9 cellular contexts compared by ENCODE assay signal in the genomic region with DNA sequence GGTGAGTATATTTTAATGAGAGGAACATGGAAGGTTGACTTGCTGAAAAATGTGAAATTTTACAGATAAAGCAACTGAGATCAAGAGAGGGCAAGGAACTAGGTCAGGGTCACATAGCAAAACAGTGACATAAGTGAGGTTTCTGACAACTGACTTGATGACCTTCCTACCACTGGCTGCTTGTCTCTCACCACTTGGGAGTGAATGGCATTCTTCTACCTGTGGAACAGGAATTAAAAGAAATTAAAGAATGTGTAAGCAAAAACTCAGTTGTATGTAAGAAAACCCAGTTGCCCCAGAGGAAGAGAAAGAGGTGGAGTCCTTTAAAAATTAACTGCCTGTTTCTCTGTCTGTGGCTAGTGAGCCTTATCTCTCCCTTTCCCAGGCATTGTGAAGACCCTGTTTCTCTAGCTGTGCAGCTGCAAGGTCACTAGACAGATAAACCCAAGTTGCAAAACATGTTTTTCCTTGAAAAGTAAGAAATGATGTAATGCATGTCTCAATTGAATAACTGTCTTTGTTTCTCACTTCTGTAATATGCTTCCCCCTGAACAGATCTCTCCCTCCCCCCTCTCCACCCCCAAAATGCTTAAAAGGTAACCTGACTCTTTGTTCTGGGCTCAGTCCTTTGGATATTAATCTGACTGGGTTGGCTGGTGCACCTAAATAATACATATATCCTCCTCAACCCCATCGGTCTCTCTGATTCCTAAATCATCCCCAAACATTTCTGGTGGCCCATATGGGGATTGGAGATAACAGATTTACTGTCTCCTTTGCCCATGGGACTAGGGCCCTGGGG. TPM values are rescaled to one million over a fixed set of nuclear protein-coding genes. Genes with fewer than 3 reads are reported as not detected.
DNase-seq lines count a peak whose midpoint lies in the region; ATAC-seq and TF ChIP-seq lines count a peak whose summit lies in the region.
"Had no signal": no experiment of that assay in that cellular context is flagged by ENCODE, and none has a peak within 500 bp of the region (broad histone marks: within the 10 kb centered on the region; RNA-seq: fewer than 3 reads in every experiment).

No MANE protein-coding gene starts in this region.

- CTCF ChIA-PET in WTC11 (lab: Charles Lee): no interaction called here
- CTCF ChIA-PET in activated CD8-positive, alpha-beta T cell treated with anti-CD3 and anti-CD28 coated beads for 36 hours (lab: Charles Lee): no interaction called here

- no peaks in the 10 kb centered on the region for H3K9me3 Mint-ChIP-seq in activated T-cell treated with anti-CD3 and anti-CD28 coated beads, Interleukin-2, amount 50 U/mL, for 4 hours
- H3K9me3 Mint-ChIP-seq in WTC11: no peaks in the 10 kb centered on the region
- no peaks in the 10 kb centered on the region for H3K9me3 Mint-ChIP-seq in activated CD8-positive, alpha-beta T cell treated with anti-CD3 and anti-CD28 coated beads for 36 hours
- H3K9me3 Mint-ChIP-seq in activated T-helper 2 cell treated with anti-CD3 and anti-CD28 coated beads, Interferon-gamma antibody, Interleukin-2, Interleukin-4, amounts not matched to agents 10 μg/mL and 5 μg/mL and 100 μg/mL, durations not matched to agents 14 hours and 24 hours and 36 hours: no peaks in the 10 kb centered on the region
- H3K9me3 Mint-ChIP-seq: activated naive CD4-positive, alpha-beta T cell treated with anti-CD3 and anti-CD28 coated beads for 36 hours had no signal

- peak overlapping the region; percentile 68 to 81 for H3K27ac ChIP-seq in thoracic aorta

- peaks cover 5% of the 10 kb centered on the region for H3K36me3 Mint-ChIP-seq in activated T-cell treated with anti-CD3 and anti-CD28 coated beads, Interleukin-2, amount 50 U/mL, for 4 hours (ENCODE audit: insufficient read depth)
- no peaks in the 10 kb centered on the region for H3K36me3 Mint-ChIP-seq in WTC11
- no peaks in the 10 kb centered on the region for H3K36me3 Mint-ChIP-seq in activated CD8-positive, alpha-beta T cell treated with anti-CD3 and anti-CD28 coated beads for 36 hours (ENCODE audit: low read depth)
- H3K36me3 Mint-ChIP-seq in activated T-helper 2 cell treated with anti-CD3 and anti-CD28 coated beads, Interferon-gamma antibody, Interleukin-2, Interleukin-4, amounts not matched to agents 10 μg/mL and 5 μg/mL and 100 μg/mL, durations not matched to agents 14 hours and 24 hours and 36 hours (ENCODE audit: low read depth): no peaks in the 10 kb centered on the region

- no peak for DNase-seq in activated T-cell treated with anti-CD3 and anti-CD28 coated beads, Interleukin-2, amount 50 U/mL, for 4 hours
- no peak for DNase-seq in activated T-cell treated with anti-CD3 and anti-CD28 coated beads, Interleukin-2, amount 50 U/mL, for 1 hour
- DNase-seq in WTC11 (ENCODE audit: low spot score) (no peak), kidney glomerular epithelial cell (lab: John Stamatoyannopoulos, UW) (peak; percentile 20), thoracic aorta (ENCODE audit: low spot score) (no peak), NCI-H2171 treated with DMSO at 0.1 percent for 48 hours (lab: John Stamatoyannopoulos, UW) (no peak)
- no peak for DNase-seq in activated CD8-positive, alpha-beta T cell treated with anti-CD3 and anti-CD28 coated beads for 36 hours
- DNase-seq in activated T-helper 2 cell treated with anti-CD3 and anti-CD28 coated beads, Interferon-gamma antibody, Interleukin-2, Interleukin-4, amounts not matched to agents 10 μg/mL and 5 μg/mL and 100 μg/mL, durations not matched to agents 14 hours and 24 hours and 36 hours (ENCODE audit: low spot score): no peak
- DNase-seq: activated naive CD4-positive, alpha-beta T cell treated with anti-CD3 and anti-CD28 coated beads for 36 hours had no signal

- H3K27me3 ChIP-seq in thoracic aorta (replicated peaks; ENCODE audit: insufficient read depth): no peaks in the 10 kb centered on the region

- peaks cover 38% of the 10 kb centered on the region for H3K4me1 Mint-ChIP-seq in activated T-cell treated with anti-CD3 and anti-CD28 coated beads, Interleukin-2, amount 50 U/mL, for 4 hours (ENCODE audit: low read depth)
- H3K4me1 Mint-ChIP-seq in WTC11: peaks cover 45% of the 10 kb centered on the region
- H3K4me1 Mint-ChIP-seq in activated CD8-positive, alpha-beta T cell treated with anti-CD3 and anti-CD28 coated beads for 36 hours (ENCODE audit: low read depth): peaks cover 27% of the 10 kb centered on the region
- peaks cover 24% of the 10 kb centered on the region for H3K4me1 Mint-ChIP-seq in activated T-helper 2 cell treated with anti-CD3 and anti-CD28 coated beads, Interferon-gamma antibody, Interleukin-2, Interleukin-4, amounts not matched to agents 10 μg/mL and 5 μg/mL and 100 μg/mL, durations not matched to agents 14 hours and 24 hours and 36 hours (ENCODE audit: low read depth)

- POLR2A ChIA-PET in WTC11 (lab: Charles Lee): no interaction called here
- POLR2A ChIA-PET in activated CD8-positive, alpha-beta T cell treated with anti-CD3 and anti-CD28 coated beads for 36 hours (lab: Charles Lee): no interaction called here

- H3K36me3 ChIP-seq in thoracic aorta: no peaks in the 10 kb centered on the region

- H3K27me3 Mint-ChIP-seq in activated T-cell treated with anti-CD3 and anti-CD28 coated beads, Interleukin-2, amount 50 U/mL, for 4 hours (ENCODE audit: low read depth): no peaks in the 10 kb centered on the region
- H3K27me3 Mint-ChIP-seq in WTC11 (ENCODE audit: low read depth): peaks cover 8% of the 10 kb centered on the region
- H3K27me3 Mint-ChIP-seq in activated CD8-positive, alpha-beta T cell treated with anti-CD3 and anti-CD28 coated beads for 36 hours: no peaks in the 10 kb centered on the region
- peaks cover 8% of the 10 kb centered on the region for H3K27me3 Mint-ChIP-seq in activated T-helper 2 cell treated with anti-CD3 and anti-CD28 coated beads, Interferon-gamma antibody, Interleukin-2, Interleukin-4, amounts not matched to agents 10 μg/mL and 5 μg/mL and 100 μg/mL, durations not matched to agents 14 hours and 24 hours and 36 hours (ENCODE audit: low read depth)

- TF ChIP-seq CTCF in WTC11 (IDR thresholded peaks at IDR 0.05): no peak
- no peak for TF ChIP-seq CTCF in thoracic aorta (IDR thresholded peaks at IDR 0.05)
- no peak for TF ChIP-seq CTCF in activated CD8-positive, alpha-beta T cell treated with anti-CD3 and anti-CD28 coated beads for 36 hours (IDR thresholded peaks at IDR 0.05)

- H3K27ac Mint-ChIP-seq in WTC11: no peak overlapping the region
- H3K27ac Mint-ChIP-seq in activated CD8-positive, alpha-beta T cell treated with anti-CD3 and anti-CD28 coated beads for 36 hours: no peak overlapping the region
- no peak overlapping the region for H3K27ac Mint-ChIP-seq in activated T-helper 2 cell treated with anti-CD3 and anti-CD28 coated beads, Interferon-gamma antibody, Interleukin-2, Interleukin-4, amounts not matched to agents 10 μg/mL and 5 μg/mL and 100 μg/mL, durations not matched to agents 14 hours and 24 hours and 36 hours
- H3K27ac Mint-ChIP-seq: activated naive CD4-positive, alpha-beta T cell treated with anti-CD3 and anti-CD28 coated beads for 36 hours had no signal

- no peak for ATAC-seq in activated T-cell treated with anti-CD3 and anti-CD28 coated beads, Interleukin-2, amount 50 U/mL, for 4 hours
- ATAC-seq in WTC11 (no peak), thoracic aorta (ENCODE audit: insufficient number of reproducible peaks, low FRiP score, low read depth) (no peak)
- no peak for ATAC-seq in activated CD8-positive, alpha-beta T cell treated with anti-CD3 and anti-CD28 coated beads for 36 hours

- H3K9me3 ChIP-seq in thoracic aorta: no peaks in the 10 kb centered on the region

- peak overlapping the region; percentile 79 for H3K4me3 Mint-ChIP-seq in activated T-cell treated with anti-CD3 and anti-CD28 coated beads, Interleukin-2, amount 50 U/mL, for 4 hours
- H3K4me3 Mint-ChIP-seq in WTC11: peak overlapping the region; percentile 53; the same call in 1 of the 2 replicates
- no peak overlapping the region for H3K4me3 Mint-ChIP-seq in activated CD8-positive, alpha-beta T cell treated with anti-CD3 and anti-CD28 coated beads for 36 hours
- no peak overlapping the region for H3K4me3 Mint-ChIP-seq in activated T-helper 2 cell treated with anti-CD3 and anti-CD28 coated beads, Interferon-gamma antibody, Interleukin-2, Interleukin-4, amounts not matched to agents 10 μg/mL and 5 μg/mL and 100 μg/mL, durations not matched to agents 14 hours and 24 hours and 36 hours (ENCODE audit: low read depth)
- H3K4me3 Mint-ChIP-seq: activated naive CD4-positive, alpha-beta T cell treated with anti-CD3 and anti-CD28 coated beads for 36 hours had no signal

- H3K4me3 ChIP-seq in thoracic aorta: peak overlapping the region; percentile 79

- intact Hi-C loops in activated CD8-positive, alpha-beta T cell treated with anti-CD3 and anti-CD28 coated beads for 36 hours (cut with micrococcal nuclease): no loop called here
- intact Hi-C loops in activated T-helper 2 cell treated with anti-CD3 and anti-CD28 coated beads, Interferon-gamma antibody, Interleukin-2, Interleukin-4, amounts not matched to agents 10 μg/mL and 5 μg/mL and 100 μg/mL, durations not matched to agents 14 hours and 24 hours and 36 hours (cut with micrococcal nuclease): no loop called here

- H3K4me1 ChIP-seq in thoracic aorta (ENCODE audit: control insufficient read depth in 1 of 2, low read depth in 2 of 2): peaks cover 25 to 42% of the 10 kb centered on the region in 2 donors

TF ChIP-seq in WTC11, 78 proteins besides CTCF, POLR2A, EP300 and RAD21:
- no peak for TF ChIP-seq SMAD4 (CRISPR knock-in tag; IDR thresholded peaks at IDR 0.05)
- TF ChIP-seq GABPB1 (CRISPR knock-in tag; IDR thresholded peaks at IDR 0.05): peak; percentile 94

RNA-seq across cellular contexts. Expression of gene ACSM1, which starts 23.4 kb away (rescaled TPM):
- not detected for total RNA-seq in activated T-cell treated with anti-CD3 and anti-CD28 coated beads, Interleukin-2, amount 50 U/mL, for 4 hours
- total RNA-seq in WTC11 (2021) (0.09 to 0.46 TPM (median 0.31 TPM) in 3 replicates), thoracic aorta (1 to 10 TPM in 1 of 2 donors, not detected in 1; 1.7 TPM)
- total RNA-seq in activated CD8-positive, alpha-beta T cell treated with anti-CD3 and anti-CD28 coated beads for 36 hours: not detected
- 1.6 and 1.7 TPM in 2 replicates for total RNA-seq in activated T-helper 2 cell treated with anti-CD3 and anti-CD28 coated beads, Interferon-gamma antibody, Interleukin-2, Interleukin-4, amounts not matched to agents 10 μg/mL and 5 μg/mL and 100 μg/mL, durations not matched to agents 14 hours and 24 hours and 36 hours
- total RNA-seq: activated naive CD4-positive, alpha-beta T cell treated with anti-CD3 and anti-CD28 coated beads for 36 hours had no signal

Comparison
In these comparisons a context has a peak if more than half of its experiments do, and no peak if none do; other contexts are left out.
1. H3K4me3 Mint-ChIP-seq: peak in activated T-cell treated with anti-CD3 and anti-CD28 coated beads, Interleukin-2, amount 50 U/mL, for 4 hours (single experiment) and WTC11 (single experiment); none in activated CD8-positive, alpha-beta T cell treated with anti-CD3 and anti-CD28 coated beads for 36 hours (single experiment) and activated T-helper 2 cell treated with anti-CD3 and anti-CD28 coated beads, Interferon-gamma antibody, Interleukin-2, Interleukin-4, amounts not matched to agents 10 μg/mL and 5 μg/mL and 100 μg/mL, durations not matched to agents 14 hours and 24 hours and 36 hours (single experiment).